ENCODE assay signal across 27 cellular contexts in the genomic region with DNA sequence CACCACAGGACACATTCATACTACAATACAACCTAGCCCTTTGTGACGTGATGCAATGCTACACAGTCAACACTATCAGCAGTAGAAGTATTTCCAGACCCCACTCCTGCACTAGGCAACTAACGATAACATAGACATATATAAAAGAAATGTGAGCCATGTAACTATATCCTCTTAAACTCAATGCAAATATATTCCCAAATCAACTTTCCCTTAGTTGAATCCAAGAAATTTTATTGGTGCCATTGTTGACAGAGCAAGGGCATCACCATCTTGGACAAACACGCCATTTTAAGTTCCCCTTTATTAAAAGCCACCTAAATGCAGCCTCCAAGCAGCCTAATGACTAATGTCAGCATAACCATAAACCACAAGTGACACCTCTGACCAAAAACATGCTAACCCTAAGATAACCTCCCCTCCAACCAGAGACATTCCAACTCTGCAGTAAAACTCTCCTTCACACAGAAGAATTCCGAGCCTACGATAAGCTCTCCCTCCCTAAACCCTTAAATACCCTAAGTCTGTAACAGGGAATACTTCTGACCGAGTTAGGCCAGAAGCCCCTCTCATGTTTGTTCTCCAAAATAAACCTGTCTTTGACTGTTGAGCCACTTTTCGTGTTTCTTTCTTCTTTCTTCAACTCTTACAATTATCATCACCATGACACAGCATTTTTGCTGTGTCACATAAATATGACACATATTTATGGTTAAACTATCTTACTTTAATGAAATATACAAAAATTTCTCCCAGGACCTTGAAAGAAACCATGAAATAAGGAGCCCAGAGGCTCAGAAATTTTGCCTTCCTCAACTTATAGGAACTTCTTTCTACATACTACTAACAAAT.
DNase-seq lines count a peak whose midpoint lies in the region; ATAC-seq and TF ChIP-seq lines count a peak whose summit lies in the region.
"Had no signal": no experiment of that assay in that cellular context is flagged by ENCODE, and none has a peak within 500 bp of the region (broad histone marks: within the 10 kb centered on the region; RNA-seq: fewer than 3 reads in every experiment).

No MANE protein-coding gene starts in this region.

- intact Hi-C loops in activated CD8-positive, alpha-beta T cell treated with anti-CD3 and anti-CD28 coated beads for 36 hours (cut with micrococcal nuclease), result no loop called here

- H3K36me3 ChIP-seq in HEK293 (ENCODE audit: control insufficient read depth in 2 of 2, insufficient read depth in 1 of 2, low read length in 2 of 2), result no peaks in the 10 kb centered on the region
- H3K36me3 ChIP-seq in SU-DHL-6 (ENCODE audit: low read length), result no peaks in the 10 kb centered on the region
- H3K36me3 ChIP-seq in smooth muscle cell (ENCODE audit: low read depth), result no peaks in the 10 kb centered on the region
- H3K36me3 ChIP-seq: heart left ventricle, spleen, uterus had no signal

- H3K4me2 ChIP-seq in SU-DHL-6 (ENCODE audit: low read depth, low read length, poor library complexity, severe bottlenecking) (no peak overlapping the region), smooth muscle cell (no peak overlapping the region)

- no peak overlapping the region for H3K4me3 Mint-ChIP-seq in activated CD8-positive, alpha-beta T cell treated with anti-CD3 and anti-CD28 coated beads for 36 hours
- H3K4me3 Mint-ChIP-seq: activated T-cell treated with anti-CD3 and anti-CD28 coated beads, Interleukin-2, amount 50 U/mL, for 4 hours; memory B cell; naive B cell; stimulated activated memory B cell treated with anti-CD40 and anti-IgM and Interleukin-4, amounts not matched to agents 10 μg/mL and 1 μg/mL and 100 μg/mL, for 72 hours; T-helper 17 cell had no signal

- ATAC-seq in activated CD8-positive, alpha-beta T cell treated with anti-CD3 and anti-CD28 coated beads for 36 hours, result no peak
- ATAC-seq: activated T-cell treated with anti-CD3 and anti-CD28 coated beads, Interleukin-2, amount 50 U/mL, for 4 hours; heart left ventricle; left cardiac atrium; stimulated activated memory B cell treated with anti-CD40 and anti-IgM and Interleukin-4, amounts not matched to agents 10 μg/mL and 1 μg/mL and 100 μg/mL, for 72 hours; T-helper 17 cell had no signal

- H2AFZ ChIP-seq in SU-DHL-6 (ENCODE audit: low read depth, low read length, severe bottlenecking), result peak overlapping the region; percentile 13
- H2AFZ ChIP-seq in smooth muscle cell (ENCODE audit: low read depth), result no peak overlapping the region

- H3K4me3 ChIP-seq in HEK293 (ENCODE audit: low read depth, low read length), result no peak overlapping the region
- H3K4me3 ChIP-seq in SU-DHL-6 (ENCODE audit: insufficient read depth, low read length, poor library complexity, severe bottlenecking), result no peak overlapping the region
- no peak overlapping the region for H3K4me3 ChIP-seq in choroid plexus epithelial cell (ENCODE audit: low read depth, low read length)
- H3K4me3 ChIP-seq in smooth muscle cell, result no peak overlapping the region
- H3K4me3 ChIP-seq in coronary artery, result no peak overlapping the region
- H3K4me3 ChIP-seq: dorsolateral prefrontal cortex, heart left ventricle, SK-N-MC, spleen, testis, uterus had no signal

- CTCF ChIA-PET in HEK293 (lab: Yijun Ruan, JAX), result interaction anchor here (0.6 kb wide), 1 partner anchor 377 kb away, joined by 3 read pairs; no protein-coding TSS in a partner anchor
- CTCF ChIA-PET in activated CD8-positive, alpha-beta T cell treated with anti-CD3 and anti-CD28 coated beads for 36 hours (lab: Charles Lee), result no interaction called here

- H3K9me3 ChIP-seq in HEK293 (ENCODE audit: control insufficient read depth, insufficient read depth, low read depth, low read length) (no peaks in the 10 kb centered on the region), SU-DHL-6 (ENCODE audit: insufficient read depth, low read length) (no peaks in the 10 kb centered on the region), smooth muscle cell (replicated peaks; ENCODE audit: low read depth) (peaks cover 9% of the 10 kb centered on the region)
- H3K9me3 ChIP-seq: testis, uterus had no signal

- WGBS in smooth muscle cell (ENCODE audit: low lambda C conversion rate), result 69% methylated on average over 7 of the region's 7 CpGs

- H3K79me2 ChIP-seq in SU-DHL-6 (ENCODE audit: insufficient read depth, low read length) (no peaks in the 10 kb centered on the region), smooth muscle cell (ENCODE audit: low read depth) (no peaks in the 10 kb centered on the region)

- no peaks in the 10 kb centered on the region for H3K9me2 ChIP-seq in SU-DHL-6 (replicated peaks; ENCODE audit: insufficient read depth, low read length)

- peak; percentile 72 for DNase-seq in choroid plexus epithelial cell (ENCODE audit: low read depth)
- DNase-seq in smooth muscle cell (lab: John Stamatoyannopoulos, UW; ENCODE audit: unreplicated experiment), result no peak
- no peak for DNase-seq in coronary artery (ENCODE audit: low spot score)
- DNase-seq in NCI-H345 (lab: John Stamatoyannopoulos, UW), result no peak
- no peak for DNase-seq in activated CD8-positive, alpha-beta T cell treated with anti-CD3 and anti-CD28 coated beads for 36 hours
- DNase-seq: activated CD4-positive, alpha-beta T cell treated with anti-CD3 and anti-CD28 coated beads for 4 hours; activated T-cell treated with anti-CD3 and anti-CD28 coated beads, Interleukin-2, amount 50 U/mL, for 4 hours; central memory CD4-positive, alpha-beta T cell; dorsolateral prefrontal cortex; heart left ventricle; left cardiac atrium; naive B cell; NCI-H187; NCI-H2171 treated with DMSO at 0.1 percent for 48 hours; NCI-H526; nucleus accumbens; spleen; stimulated activated CD4-positive, alpha-beta T cell treated with anti-CD3 and anti-CD28 coated beads, Interleukin-4, amount 100 ng/mL, for 1 hour; T-helper 17 cell; testis; uterus had no signal

- H3K9ac ChIP-seq in SU-DHL-6 (ENCODE audit: low read length) (no peak overlapping the region), smooth muscle cell (ENCODE audit: low read depth) (no peak overlapping the region)

- H3K4me1 Mint-ChIP-seq in activated CD8-positive, alpha-beta T cell treated with anti-CD3 and anti-CD28 coated beads for 36 hours (ENCODE audit: low read depth), result no peaks in the 10 kb centered on the region
- H3K4me1 Mint-ChIP-seq: memory B cell; naive B cell; stimulated activated memory B cell treated with anti-CD40 and anti-IgM and Interleukin-4, amounts not matched to agents 10 μg/mL and 1 μg/mL and 100 μg/mL, for 72 hours; T-helper 17 cell had no signal

- H3K27ac ChIP-seq in HEK293 (ENCODE audit: extremely low read depth, low read depth, low read length) (no peak overlapping the region), SU-DHL-6 (ENCODE audit: low read depth, low read length) (no peak overlapping the region), smooth muscle cell (ENCODE audit: low read depth) (peak overlapping the region; percentile 2), coronary artery (no peak overlapping the region)
- H3K27ac ChIP-seq: dorsolateral prefrontal cortex, heart left ventricle, RWPE1, SK-N-MC, spleen, testis, uterus had no signal

- TF ChIP-seq CTCF in HEK293 (tag by site-specific recombination; IDR thresholded peaks at IDR 0.05) (no peak), SU-DHL-6 (IDR thresholded peaks at IDR 0.05; ENCODE audit: insufficient read depth, low read length, poor library complexity, severe bottlenecking) (no peak), choroid plexus epithelial cell (conservative IDR thresholded peaks at IDR 0.05; ENCODE audit: low read depth, low read length) (no peak), smooth muscle cell (IDR thresholded peaks at IDR 0.05; ENCODE audit: borderline replicate concordance, insufficient read depth, poor library complexity, severe bottlenecking) (no peak), coronary artery (IDR thresholded peaks at IDR 0.05) (no peak)
- no peak for TF ChIP-seq CTCF in activated CD8-positive, alpha-beta T cell treated with anti-CD3 and anti-CD28 coated beads for 36 hours (IDR thresholded peaks at IDR 0.05)

- H3K27me3 ChIP-seq in SU-DHL-6 (ENCODE audit: low read length) (no peaks in the 10 kb centered on the region), smooth muscle cell (ENCODE audit: low read depth) (no peaks in the 10 kb centered on the region)
- H3K27me3 ChIP-seq: dorsolateral prefrontal cortex, heart left ventricle, spleen, testis, uterus had no signal

- H3K27ac Mint-ChIP-seq in activated CD8-positive, alpha-beta T cell treated with anti-CD3 and anti-CD28 coated beads for 36 hours, result no peak overlapping the region
- H3K27ac Mint-ChIP-seq: memory B cell; naive B cell; stimulated activated memory B cell treated with anti-CD40 and anti-IgM and Interleukin-4, amounts not matched to agents 10 μg/mL and 1 μg/mL and 100 μg/mL, for 72 hours; T-helper 17 cell had no signal

- POLR2A ChIA-PET in HEK293 (lab: Yijun Ruan, JAX), result no interaction called here
- POLR2A ChIA-PET in activated CD8-positive, alpha-beta T cell treated with anti-CD3 and anti-CD28 coated beads for 36 hours (lab: Charles Lee), result no interaction called here

- no peaks in the 10 kb centered on the region for H3K36me3 Mint-ChIP-seq in activated CD8-positive, alpha-beta T cell treated with anti-CD3 and anti-CD28 coated beads for 36 hours (ENCODE audit: low read depth)
- H3K36me3 Mint-ChIP-seq: memory B cell; naive B cell; stimulated activated memory B cell treated with anti-CD40 and anti-IgM and Interleukin-4, amounts not matched to agents 10 μg/mL and 1 μg/mL and 100 μg/mL, for 72 hours had no signal

- no peaks in the 10 kb centered on the region for H3K4me1 ChIP-seq in HEK293 (ENCODE audit: control insufficient read depth, insufficient read depth, low read length)
- H3K4me1 ChIP-seq in smooth muscle cell (ENCODE audit: low read depth), result no peaks in the 10 kb centered on the region
- H3K4me1 ChIP-seq: heart left ventricle, spleen, testis, uterus had no signal

- no peaks in the 10 kb centered on the region for H3K27me3 Mint-ChIP-seq in activated CD8-positive, alpha-beta T cell treated with anti-CD3 and anti-CD28 coated beads for 36 hours
- H3K27me3 Mint-ChIP-seq: memory B cell; naive B cell; stimulated activated memory B cell treated with anti-CD40 and anti-IgM and Interleukin-4, amounts not matched to agents 10 μg/mL and 1 μg/mL and 100 μg/mL, for 72 hours; T-helper 17 cell had no signal

- H3K9me3 Mint-ChIP-seq in activated CD8-positive, alpha-beta T cell treated with anti-CD3 and anti-CD28 coated beads for 36 hours, result peaks cover 6% of the 10 kb centered on the region

- H3F3A ChIP-seq in SU-DHL-6 (ENCODE audit: insufficient read depth) (no peaks in the 10 kb centered on the region), smooth muscle cell (ENCODE audit: low read depth) (no peaks in the 10 kb centered on the region)

- H4K20me1 ChIP-seq in SU-DHL-6 (ENCODE audit: low read depth, low read length) (no peaks in the 10 kb centered on the region), smooth muscle cell (ENCODE audit: low read depth) (no peaks in the 10 kb centered on the region)

TF ChIP-seq in HEK293, 187 proteins besides CTCF, POLR2A, EP300 and RAD21:
- peak; percentile 37 for TF ChIP-seq SETDB1 (IDR thresholded peaks at IDR 0.05; ENCODE audit: insufficient read length, low read length)
- no peak for TF ChIP-seq EGR2 (tag by site-specific recombination; IDR thresholded peaks at IDR 0.05; ENCODE audit: low read depth)
